ENCODE assay signal across 16 cellular contexts in genomic region chr12:106495354-106495965, GRCh38.
DNase-seq lines count a peak whose midpoint lies in the region; ATAC-seq and TF ChIP-seq lines count a peak whose summit lies in the region.
"Had no signal": no experiment of that assay in that cellular context is flagged by ENCODE, and none has a peak within 500 bp of the region (broad histone marks: within the 10 kb centered on the region; RNA-seq: fewer than 3 reads in every experiment).

No MANE protein-coding gene starts in this region.

- POLR2A ChIA-PET in GM10248 (lab: Yijun Ruan, JAX), result no interaction called here

- no peak overlapping the region for H3K27ac ChIP-seq in neural progenitor cell

- ATAC-seq in stimulated activated naive CD8-positive, alpha-beta T cell treated with anti-CD3 and anti-CD28 coated beads, Interleukin-15, amount 100 ng/mL, for 72 hours, result no peak
- ATAC-seq in HG03432 (IDR thresholded peaks at IDR 0.05; ENCODE audit: unreplicated experiment), result no peak
- ATAC-seq: GM12878 had no signal

- no peaks in the 10 kb centered on the region for H4K20me1 ChIP-seq in neural progenitor cell (ENCODE audit: low read depth)

- H3K9me3 Mint-ChIP-seq in brain (peaks cover 0 to 6% (median 0%) of the 10 kb centered on the region in 5 experiments), neural progenitor cell (no peaks in the 10 kb centered on the region), progenitor cell of endocrine pancreas (ENCODE audit: low read depth) (no peaks in the 10 kb centered on the region)
- H3K9me3 Mint-ChIP-seq in stimulated activated naive CD8-positive, alpha-beta T cell treated with anti-CD3 and anti-CD28 coated beads, Interleukin-15, amount 100 ng/mL, for 72 hours, result no peaks in the 10 kb centered on the region
- H3K9me3 Mint-ChIP-seq: CD4-positive, alpha-beta memory T cell; HFFc6 had no signal

- peaks cover 6% of the 10 kb centered on the region for H3K27me3 Mint-ChIP-seq in brain
- peaks cover 2% of the 10 kb centered on the region for H3K27me3 Mint-ChIP-seq in neural progenitor cell (ENCODE audit: insufficient read depth, low read depth)
- H3K27me3 Mint-ChIP-seq in progenitor cell of endocrine pancreas, result no peaks in the 10 kb centered on the region
- H3K27me3 Mint-ChIP-seq in stimulated activated naive CD8-positive, alpha-beta T cell treated with anti-CD3 and anti-CD28 coated beads, Interleukin-15, amount 100 ng/mL, for 72 hours, result no peaks in the 10 kb centered on the region
- H3K27me3 Mint-ChIP-seq: CD4-positive, alpha-beta memory T cell had no signal

- peak overlapping the region in 3 of 5 experiments; percentile 14 to 66 (median 23) for H3K27ac Mint-ChIP-seq in brain
- H3K27ac Mint-ChIP-seq in neural progenitor cell, result peak overlapping the region; percentile 81
- peak overlapping the region; percentile 66 for H3K27ac Mint-ChIP-seq in progenitor cell of endocrine pancreas
- no peak overlapping the region for H3K27ac Mint-ChIP-seq in stimulated activated naive CD8-positive, alpha-beta T cell treated with anti-CD3 and anti-CD28 coated beads, Interleukin-15, amount 100 ng/mL, for 72 hours
- H3K27ac Mint-ChIP-seq: CD4-positive, alpha-beta memory T cell; HFFc6 had no signal

- H3K36me3 Mint-ChIP-seq in brain, result peaks cover 39% of the 10 kb centered on the region
- peaks cover 28% of the 10 kb centered on the region for H3K36me3 Mint-ChIP-seq in neural progenitor cell
- peaks cover 11% of the 10 kb centered on the region for H3K36me3 Mint-ChIP-seq in progenitor cell of endocrine pancreas (ENCODE audit: insufficient read depth)

- no peaks in the 10 kb centered on the region for H3K79me2 ChIP-seq in neural progenitor cell (ENCODE audit: low read depth)

- TF ChIP-seq CTCF in brain (conservative IDR thresholded peaks at IDR 0.05) (no peak), neural progenitor cell (IDR thresholded peaks at IDR 0.05) (no peak), progenitor cell of endocrine pancreas (IDR thresholded peaks at IDR 0.05; ENCODE audit: unreplicated experiment) (no peak), GM10248 (IDR thresholded peaks at IDR 0.05; ENCODE audit: control extremely low read depth, extremely low read depth, low read depth, missing control alignments) (no peak)

- no peaks in the 10 kb centered on the region for H3K36me3 ChIP-seq in neural progenitor cell

- no peak overlapping the region for H3K4me3 ChIP-seq in neural progenitor cell
- H3K4me3 ChIP-seq: GM12878, HAP-1 had no signal

- no peak overlapping the region for H3K9ac ChIP-seq in neural progenitor cell

- H3K4me3 Mint-ChIP-seq in brain (no peak overlapping the region), neural progenitor cell (no peak overlapping the region), progenitor cell of endocrine pancreas (ENCODE audit: low read depth) (no peak overlapping the region)
- no peak overlapping the region for H3K4me3 Mint-ChIP-seq in stimulated activated naive CD8-positive, alpha-beta T cell treated with anti-CD3 and anti-CD28 coated beads, Interleukin-15, amount 100 ng/mL, for 72 hours
- H3K4me3 Mint-ChIP-seq: CD4-positive, alpha-beta memory T cell; HFFc6 had no signal

- no peaks in the 10 kb centered on the region for H3K9me3 ChIP-seq in neural progenitor cell (ENCODE audit: low read depth)
- H3K9me3 ChIP-seq: Caco-2, HAP-1 had no signal

- CTCF ChIA-PET in GM10248 (lab: Yijun Ruan, JAX), result interaction anchor here (0.9 kb wide), 1 partner anchor 17 kb away, joined by 3 read pairs; no protein-coding TSS in a partner anchor

- H3K4me2 ChIP-seq in neural progenitor cell, result no peak overlapping the region

- H3K4me1 ChIP-seq in neural progenitor cell, result peaks cover 34% of the 10 kb centered on the region
- H3K4me1 ChIP-seq: Caco-2 had no signal

- no peak overlapping the region for H2AFZ ChIP-seq in neural progenitor cell (replicated peaks)

- H3K4me1 Mint-ChIP-seq in brain, result peaks cover 57% of the 10 kb centered on the region
- peaks cover 61% of the 10 kb centered on the region for H3K4me1 Mint-ChIP-seq in neural progenitor cell
- H3K4me1 Mint-ChIP-seq in progenitor cell of endocrine pancreas (ENCODE audit: low read depth), result peaks cover 28% of the 10 kb centered on the region
- H3K4me1 Mint-ChIP-seq in stimulated activated naive CD8-positive, alpha-beta T cell treated with anti-CD3 and anti-CD28 coated beads, Interleukin-15, amount 100 ng/mL, for 72 hours, result peaks cover 14% of the 10 kb centered on the region

- peaks cover 11% of the 10 kb centered on the region for H3F3A ChIP-seq in neural progenitor cell (ENCODE audit: low read depth)

- peak; percentile 27 for DNase-seq in medulla oblongata (ENCODE audit: extremely low spot score)
- no peak for DNase-seq in neural progenitor cell (ENCODE audit: low spot score)
- no peak for DNase-seq in progenitor cell of endocrine pancreas (ENCODE audit: low spot score, unreplicated experiment)
- no peak for DNase-seq in putamen (ENCODE audit: low spot score)
- no peak for DNase-seq in GM10248 (ENCODE audit: extremely low spot score)
- DNase-seq in stimulated activated naive CD8-positive, alpha-beta T cell treated with anti-CD3 and anti-CD28 coated beads, Interleukin-15, amount 100 ng/mL, for 72 hours, result no peak
- DNase-seq: Caco-2; CD4-positive, alpha-beta memory T cell; DMS153; DND-41; GOT3; HFFc6 had no signal

- no peaks in the 10 kb centered on the region for H3K27me3 ChIP-seq in neural progenitor cell

Comparison
In these comparisons a context has a peak if more than half of its experiments do, and no peak if none do; other contexts are left out.
1. H3K27ac Mint-ChIP-seq: peak in brain (3 of 5), neural progenitor cell (single experiment) and progenitor cell of endocrine pancreas (single experiment); none in stimulated activated naive CD8-positive, alpha-beta T cell treated with anti-CD3 and anti-CD28 coated beads, Interleukin-15, amount 100 ng/mL, for 72 hours (0 of 2).